In the genomic region with DNA sequence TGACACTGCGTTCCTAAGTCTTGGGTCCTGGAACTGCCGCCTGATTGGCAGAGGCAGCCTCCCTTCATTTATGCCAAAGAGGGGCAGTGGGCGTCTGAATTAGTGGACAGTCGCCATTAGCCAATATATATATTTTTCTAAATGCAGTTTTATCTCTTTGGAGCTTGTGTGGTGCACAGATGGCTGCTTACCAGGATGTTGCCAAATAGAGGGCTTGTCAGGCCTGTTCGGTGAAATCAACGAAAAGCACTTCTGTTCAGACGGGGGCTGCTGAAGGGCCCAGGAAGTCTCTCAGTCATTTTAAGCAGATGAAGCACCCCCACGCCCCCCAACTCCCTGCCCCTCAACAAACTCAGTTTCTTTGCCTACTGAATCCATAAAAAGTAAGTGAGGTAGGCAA, we compare ENCODE assay signal across 23 cellular contexts.
DNase-seq lines count a peak whose midpoint lies in the region; ATAC-seq and TF ChIP-seq lines count a peak whose summit lies in the region.
"Had no signal": no experiment of that assay in that cellular context is flagged by ENCODE, and none has a peak within 500 bp of the region (broad histone marks: within the 10 kb centered on the region; RNA-seq: fewer than 3 reads in every experiment).

No MANE protein-coding gene starts in this region.

- H3K9me3 ChIP-seq in WERI-Rb-1 (ENCODE audit: severe bottlenecking) (no peaks in the 10 kb centered on the region), neuronal stem cell (replicated peaks in 1 of 2; ENCODE audit: control insufficient read depth in 2 of 2, insufficient read depth in 1 of 2, low read depth in 1 of 2, low read length in 2 of 2) (no peaks in the 10 kb centered on the region)

- H3K4ac ChIP-seq in neuronal stem cell (ENCODE audit: low read length), result no peak overlapping the region

- H3K27me3 ChIP-seq in WERI-Rb-1 (ENCODE audit: insufficient read depth, low read depth, severe bottlenecking) (no peaks in the 10 kb centered on the region), neuronal stem cell (ENCODE audit: control insufficient read depth in 3 of 3, insufficient read depth in 3 of 3, low read depth in 1 of 3, low read length in 3 of 3) (peaks cover 0 to 8% (median 0%) of the 10 kb centered on the region in 3 experiments)

- H2AFZ ChIP-seq in neuronal stem cell (ENCODE audit: low read length), result no peak overlapping the region
- H2AFZ ChIP-seq: PC-9 had no signal

- no peaks in the 10 kb centered on the region for H3K79me1 ChIP-seq in neuronal stem cell (ENCODE audit: low read depth, low read length)

- H3K14ac ChIP-seq in neuronal stem cell (ENCODE audit: low read length), result no peak overlapping the region

- H3K36me3 ChIP-seq in WERI-Rb-1 (peaks cover 21% of the 10 kb centered on the region), neuronal stem cell (replicated peaks in 1 of 2; ENCODE audit: control insufficient read depth in 2 of 2, insufficient read depth in 2 of 2, low read length in 2 of 2) (no peaks in the 10 kb centered on the region)

- no peak overlapping the region for H2BK12ac ChIP-seq in neuronal stem cell (ENCODE audit: low read length)

- no peak overlapping the region for H3K23ac ChIP-seq in neuronal stem cell (ENCODE audit: low read depth, low read length, poor library complexity)

- no peak overlapping the region for H3K18ac ChIP-seq in neuronal stem cell (ENCODE audit: low read length)

- H3K9ac ChIP-seq in neuronal stem cell (ENCODE audit: low read depth, low read length, poor library complexity), result no peak overlapping the region
- H3K9ac ChIP-seq: KMS-11 had no signal

- H3K4me2 ChIP-seq in neuronal stem cell (ENCODE audit: insufficient read depth, low read length, poor library complexity, severe bottlenecking), result no peak overlapping the region
- H3K4me2 ChIP-seq: KMS-11, PC-9 had no signal

- TF ChIP-seq CTCF in WERI-Rb-1 (IDR thresholded peaks at IDR 0.05; ENCODE audit: low read depth, low read length), result no peak

- no peak overlapping the region for H2BK5ac ChIP-seq in neuronal stem cell (ENCODE audit: low read length)

- H3K27ac ChIP-seq in WERI-Rb-1 (peak overlapping the region; percentile 94), neuronal stem cell (replicated peaks; ENCODE audit: low read length) (no peak overlapping the region)
- H3K27ac ChIP-seq: KMS-11, PC-9, SK-N-MC had no signal

- peak overlapping the region; percentile 40 for H2AK5ac ChIP-seq in neuronal stem cell (ENCODE audit: low read depth, low read length)

- H3K4me3 ChIP-seq in WERI-Rb-1 (ENCODE audit: low read depth, low read length), result no peak overlapping the region
- no peak overlapping the region for H3K4me3 ChIP-seq in neuronal stem cell (ENCODE audit: low read length in 2 of 2)
- H3K4me3 ChIP-seq: PC-9, SK-N-MC had no signal

- no peak overlapping the region for H4K8ac ChIP-seq in neuronal stem cell (ENCODE audit: low read depth, low read length)

- DNase-seq in NCI-H1694 treated with DMSO at 0.1 percent for 48 hours (lab: John Stamatoyannopoulos, UW) (peak; percentile 59), NCI-H1694 (lab: John Stamatoyannopoulos, UW) (no peak), G401 (ENCODE audit: low spot score) (peak; percentile 73), WERI-Rb-1 (no peak), neuronal stem cell (ENCODE audit: low spot score) (no peak), hepatic stellate cell (ENCODE audit: low spot score) (no peak), SHP77 treated with DMSO at 0.1 percent for 48 hours (lab: John Stamatoyannopoulos, UW) (no peak)
- DNase-seq: 8988T, DMS79 treated with DMSO at 0.1 percent for 48 hours, GOT3, IMR-90, MV-4-11, NCI-H187, NCI-H2107, NCI-H226, NCI-H510A treated with DMSO at 0.1 percent for 48 hours, NCI-H748 treated with DMSO at 0.1 percent for 48 hours, PC-9, RPMI8226, SHP77 had no signal

- H3K4me1 ChIP-seq in neuronal stem cell (ENCODE audit: control insufficient read depth in 2 of 2, insufficient read depth in 1 of 2, low read depth in 1 of 2, low read length in 2 of 2), result peaks cover 0 to 1% of the 10 kb centered on the region in 2 donors

- H2BK120ac ChIP-seq in neuronal stem cell (ENCODE audit: low read depth, low read length), result no peak overlapping the region

- H2BK15ac ChIP-seq in neuronal stem cell (ENCODE audit: low read length), result no peak overlapping the region

- in situ Hi-C loops in G401 (cut with HindIII; ENCODE audit: low sequenced_read_pairs), result no loop called here

- no peak for ATAC-seq in GM19452 (IDR thresholded peaks at IDR 0.05; ENCODE audit: unreplicated experiment)

- no peak overlapping the region for H4K91ac ChIP-seq in neuronal stem cell (ENCODE audit: low read depth, low read length, poor library complexity)

- no CpG with 5 or more reads among the region's 8 CpGs for WGBS in neuronal stem cell (ENCODE audit: extremely low coverage in 2 of 2, insufficient read length in 2 of 2, insufficient replicate concordance in 1 of 2), 2 donors

Comparison
In these comparisons a context has a peak if more than half of its experiments do, and no peak if none do; other contexts are left out.
1. DNase-seq: peak in NCI-H1694 treated with DMSO at 0.1 percent for 48 hours (single experiment) and G401 (single experiment); none in NCI-H1694 (single experiment), WERI-Rb-1 (single experiment), neuronal stem cell (single experiment), hepatic stellate cell (single experiment) and SHP77 treated with DMSO at 0.1 percent for 48 hours (single experiment).